Comparison of ENCODE assay signal across 26 cellular contexts in the genomic region with DNA sequence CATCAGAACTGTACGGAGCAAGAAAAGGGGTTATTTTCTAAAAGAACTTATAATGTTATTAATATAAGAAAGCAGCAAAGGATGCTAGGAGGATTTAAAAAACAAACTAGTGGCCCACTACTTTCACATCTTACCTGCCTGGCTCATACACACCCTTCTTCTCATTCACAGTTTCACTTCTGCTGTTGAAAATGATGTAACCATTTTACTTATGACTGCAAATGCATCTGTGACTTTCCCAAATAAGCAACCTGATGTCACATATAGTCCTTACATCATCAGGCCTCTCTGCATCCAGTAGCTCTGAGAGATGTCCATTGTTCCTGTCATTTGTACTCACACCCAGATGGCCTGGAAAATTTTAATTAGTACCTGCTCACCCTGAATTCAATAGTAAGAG.
DNase-seq lines count a peak whose midpoint lies in the region; ATAC-seq and TF ChIP-seq lines count a peak whose summit lies in the region.
"Had no signal": no experiment of that assay in that cellular context is flagged by ENCODE, and none has a peak within 500 bp of the region (broad histone marks: within the 10 kb centered on the region; RNA-seq: fewer than 3 reads in every experiment).

No MANE protein-coding gene starts in this region.

- H3K27me3 ChIP-seq in A673 (replicated peaks; ENCODE audit: insufficient read depth, low read depth, low read length, poor library complexity): no peaks in the 10 kb centered on the region
- H3K27me3 ChIP-seq: hepatocyte, right atrium auricular region, spleen, tibial nerve had no signal

- TF ChIP-seq CTCF in GM10248 (IDR thresholded peaks at IDR 0.05; ENCODE audit: control extremely low read depth, extremely low read depth, low read depth, missing control alignments) (no peak), A673 (conservative IDR thresholded peaks at IDR 0.05; ENCODE audit: low read depth, low read length) (no peak)

- CTCF ChIA-PET in GM10248 (lab: Yijun Ruan, JAX) (interaction anchor here (0.9 kb wide), 1 partner anchor 9 kb away, joined by 3 read pairs; no protein-coding TSS in a partner anchor), A673 (lab: Charles Lee) (no interaction called here)

- peaks cover 14% of the 10 kb centered on the region for H3K4me1 ChIP-seq in A673 (ENCODE audit: insufficient read depth, low read length, poor library complexity, severe bottlenecking)
- H3K4me1 ChIP-seq: A549 had no signal

- DNase-seq in GM10248 (ENCODE audit: extremely low spot score): peak; percentile 25
- DNase-seq in NAMALWA (ENCODE audit: low spot score): peak; percentile 9
- DNase-seq in A673 (ENCODE audit: low spot score): no peak
- no peak for DNase-seq in left colon
- DNase-seq: activated CD4-positive, alpha-beta T cell treated with anti-CD3 and anti-CD28 coated beads, Interleukin-2, amount 10 ng/mL, durations not matched to agents 24 days and 14 days; activated naive CD4-positive, alpha-beta T cell; activated T-cell treated with anti-CD3 and anti-CD28 coated beads, Interleukin-2, amount 50 U/mL, for 48 hours; CD8-positive, alpha-beta T cell; dermis blood vessel endothelial cell; EL; KG1; left cardiac atrium; NCI-H510A; NK-92 treated with Interleukin-12 subunit alpha and Interleukin-12 subunit beta, amount 100 ng/mL, for 24 hours; SHP77 treated with DMSO at 0.1 percent for 48 hours; spleen; T-helper 9 cell had no signal

- ATAC-seq in GM18873 (IDR thresholded peaks at IDR 0.05; ENCODE audit: low FRiP score, unreplicated experiment): peak; percentile 55
- peak; percentile 66 for ATAC-seq in HG02885 (IDR thresholded peaks at IDR 0.05; ENCODE audit: poor library complexity, unreplicated experiment)
- no peak for ATAC-seq in GM18870 (IDR thresholded peaks at IDR 0.05; ENCODE audit: unreplicated experiment)
- ATAC-seq in GM19324 (IDR thresholded peaks at IDR 0.05; ENCODE audit: low FRiP score, unreplicated experiment): no peak
- no peak for ATAC-seq in left colon
- ATAC-seq: A549; CD8-positive, alpha-beta T cell; left cardiac atrium; Panc1 had no signal

- H3K36me3 ChIP-seq in A673 (ENCODE audit: insufficient read depth, low read length, poor library complexity, severe bottlenecking): peaks cover 3% of the 10 kb centered on the region

- H3K4me3 ChIP-seq in A673 (ENCODE audit: low read depth, low read length, poor library complexity, severe bottlenecking): no peak overlapping the region
- H3K4me3 ChIP-seq: A549, hepatocyte, right atrium auricular region, spleen, tibial nerve had no signal

- no peaks in the 10 kb centered on the region for H3K9me3 ChIP-seq in A673 (ENCODE audit: low read depth, low read length, poor library complexity, severe bottlenecking)
- H3K9me3 ChIP-seq: A549, right atrium auricular region had no signal

- intact Hi-C loops in A673 (cut with micrococcal nuclease; ENCODE audit: unreplicated experiment) (no loop called here), left colon (cut with DNase I, micrococcal nuclease) (no loop called here)

- H3K27ac ChIP-seq in A673 (ENCODE audit: low read depth, low read length, poor library complexity, severe bottlenecking): no peak overlapping the region
- H3K27ac ChIP-seq: A549, hepatocyte, right atrium auricular region, tibial nerve had no signal

- no TSS peak for BruUV-seq in A673 (replicated peaks; lab: Mats Ljungman, UMichigan)

- POLR2A ChIA-PET in GM10248 (lab: Yijun Ruan, JAX): no interaction called here
- POLR2A ChIA-PET in A673 (lab: Charles Lee; ENCODE audit: low non-redundant PET): no interaction called here

Comparison
In these comparisons a context has a peak if more than half of its experiments do, and no peak if none do; other contexts are left out.
1. DNase-seq: peak in GM10248 (single experiment) and NAMALWA (single experiment); none in A673 (single experiment) and left colon (0 of 2).
2. ATAC-seq: peak in GM18873 (single experiment) and HG02885 (single experiment); none in GM18870 (single experiment), GM19324 (single experiment) and left colon (single experiment).